8 cellular contexts compared by ENCODE assay signal in genomic region chr14:52695481-52696091, GRCh38. TPM values are rescaled to one million over a fixed set of nuclear protein-coding genes. Genes with fewer than 3 reads are reported as not detected.
DNase-seq lines count a peak whose midpoint lies in the region; ATAC-seq and TF ChIP-seq lines count a peak whose summit lies in the region.

TSS of gene ERO1A (minus strand) at chr14:52695558. CDS start at chr14:52695481, 77 bp downstream.

- H3K4me3 ChIP-seq in right cardiac atrium (ENCODE audit: low read length), result peak within 1 kb of the TSS; percentile 78
- peak within 1 kb of the TSS; percentile 95 for H3K4me3 ChIP-seq in rectal smooth muscle tissue (ENCODE audit: low read length)

- peak within 1 kb of the TSS; percentile 95 for H3K27ac Mint-ChIP-seq in T-helper 17 cell

- H3K4me1 ChIP-seq in right cardiac atrium (ENCODE audit: control insufficient read depth, insufficient read depth, low read length) (no peaks in the 10 kb centered on the region), rectal smooth muscle tissue (ENCODE audit: control insufficient read depth, insufficient read depth, low read length) (peaks cover 8% of the 10 kb centered on the region)

- H3K9me3 ChIP-seq in T-helper 17 cell (ENCODE audit: control insufficient read depth, low read length, poor library complexity, severe bottlenecking), result no peaks in the 10 kb centered on the region
- H3K9me3 ChIP-seq in right cardiac atrium (ENCODE audit: control insufficient read depth, low read length), result no peaks in the 10 kb centered on the region

- ATAC-seq in HG02678 (IDR thresholded peaks at IDR 0.05; ENCODE audit: unreplicated experiment) (peak; percentile 72), T-helper 17 cell (peak; percentile 71), right cardiac atrium (peak; percentile 96 to 97)

- DNase-seq in GM13976 (ENCODE audit: low spot score) (peak; percentile 82), NCI-H1105 treated with DMSO at 0.1 percent for 48 hours (lab: John Stamatoyannopoulos, UW) (peak; percentile 80), T-helper 17 cell (peak; percentile 36 to 65 (median 57)), anterior cingulate cortex (lab: John Stamatoyannopoulos, UW) (peak in 56 of 58 donors; percentile 13 to 83 (median 62)), right cardiac atrium (peak; percentile 87 to 93 (median 93)), OCI-M2 (lab: John Stamatoyannopoulos, UW; ENCODE audit: unreplicated experiment) (no peak)

- H3K36me3 Mint-ChIP-seq in T-helper 17 cell (ENCODE audit: low read depth), result peaks cover 2% of the 10 kb centered on the region

- no peaks in the 10 kb centered on the region for H3K36me3 ChIP-seq in rectal smooth muscle tissue (ENCODE audit: control insufficient read depth, insufficient read depth, low read length)

- intact Hi-C loops in right cardiac atrium (cut with DNase I), result loop anchor here in 1 of 4 donors (10.0 kb wide), 1 partner anchor 391 kb away; no protein-coding TSS in a partner anchor

- WGBS in right cardiac atrium, result under 1% methylated on average over 78 of the region's 78 CpGs

- no peaks in the 10 kb centered on the region for H3K27me3 Mint-ChIP-seq in T-helper 17 cell

- H3K9ac ChIP-seq in rectal smooth muscle tissue (ENCODE audit: low read length), result peak within 1 kb of the TSS; percentile 76

- peak within 1 kb of the TSS; percentile 99 for H3K4me3 Mint-ChIP-seq in T-helper 17 cell

- in situ Hi-C loops in GM13976 (cut with MboI; ENCODE audit: low sequenced_read_pairs, unreplicated experiment), result no loop called here

- H3K27me3 ChIP-seq in right cardiac atrium (ENCODE audit: control insufficient read depth, insufficient read depth), result no peaks in the 10 kb centered on the region
- H3K27me3 ChIP-seq in rectal smooth muscle tissue (ENCODE audit: control insufficient read depth, insufficient read depth, low read length), result no peaks in the 10 kb centered on the region

- no peak for TF ChIP-seq CTCF in GM13976 (IDR thresholded peaks at IDR 0.05; ENCODE audit: borderline replicate concordance, control extremely low read depth, extremely low read depth, insufficient read depth, missing control alignments)

- H3K4me1 Mint-ChIP-seq in T-helper 17 cell, result peaks cover 36% of the 10 kb centered on the region

- H3K27ac ChIP-seq in right cardiac atrium (ENCODE audit: low read length), result peak within 1 kb of the TSS; percentile 98
- peak within 1 kb of the TSS; percentile 92 for H3K27ac ChIP-seq in rectal smooth muscle tissue (ENCODE audit: low read depth, low read length)

RNA-seq across cellular contexts. Expression of gene ERO1A, which starts in this region (rescaled TPM):
- total RNA-seq in T-helper 17 cell (10 to 100 TPM; 90.6 to 92.6 TPM), right cardiac atrium (10 to 100 TPM; 13.6 to 19.1 (median 15.7) TPM)
- polyA plus RNA-seq in right cardiac atrium, result 7.2 TPM

Comparison
In these comparisons a context has a peak if more than half of its experiments do, and no peak if none do; other contexts are left out.
1. RNA of gene ERO1A (total RNA-seq): 90.6 to 92.6 TPM in T-helper 17 cell; 13.6 to 19.1 TPM in right cardiac atrium; every median in the first group is over 4 times any median in the second.
2. Peak in every context shown above with its lines, with median percentiles within 50 percentile points of each other: ATAC-seq.